8 cellular contexts compared by ENCODE assay signal in genomic region chr7:128167316-128167691, GRCh38.
DNase-seq lines count a peak whose midpoint lies in the region; ATAC-seq and TF ChIP-seq lines count a peak whose summit lies in the region.

No MANE protein-coding gene starts in this region.

- no TSS peak for BruUV-seq in PC-9 (replicated peaks; lab: Mats Ljungman, UMichigan)

- H3K27ac ChIP-seq in BLaER1 treated with 17β-estradiol and CSF1 and Interleukin-3, amounts not matched to agents 10 nM and 100 nM: peak overlapping the region in 1 of 11 experiments; percentile 13; a peak in 1 of 22 replicates
- H3K27ac ChIP-seq in PC-9 (no peak overlapping the region), coronary artery (no peak overlapping the region), testis (no peak overlapping the region)

- peaks cover 61 to 79% (median 73%) of the 10 kb centered on the region in 11 experiments for H3K27me3 ChIP-seq in BLaER1 treated with 17β-estradiol and CSF1 and Interleukin-3, amounts not matched to agents 10 nM and 100 nM
- H3K27me3 ChIP-seq in PC-9 (ENCODE audit: insufficient read depth, low read depth) (peaks cover 29% of the 10 kb centered on the region; the same call in 1 of the 2 replicates), testis (no peaks in the 10 kb centered on the region)

- H3K4me2 ChIP-seq in BLaER1 treated with 17β-estradiol and CSF1 and Interleukin-3, amounts not matched to agents 10 nM and 100 nM: peak overlapping the region; percentile 94 to 100 (median 99)
- H3K4me2 ChIP-seq in PC-9: peak overlapping the region; percentile 99

- H4K20me1 ChIP-seq in BLaER1 treated with 17β-estradiol and CSF1 and Interleukin-3, amounts not matched to agents 10 nM and 100 nM: peaks cover 0 to 36% (median 6%) of the 10 kb centered on the region in 11 experiments; a peak in 11 of 22 replicates
- H4K20me1 ChIP-seq in PC-9 (ENCODE audit: insufficient read depth): no peaks in the 10 kb centered on the region

- CTCF ChIA-PET in PC-9 (lab: Charles Lee): no interaction called here

- peak overlapping the region; percentile 58 to 73 (median 63) for H3K4me3 ChIP-seq in BLaER1 treated with 17β-estradiol and CSF1 and Interleukin-3, amounts not matched to agents 10 nM and 100 nM
- 0 out of 2 replicates have a peak overlapping the region, but pooled peaks have one; percentile 11 for H3K4me3 ChIP-seq in HFF-Myc (replicated peaks; ENCODE audit: low read depth, low read length)
- peak overlapping the region; percentile 78 for H3K4me3 ChIP-seq in PC-9
- peak overlapping the region; percentile 69 for H3K4me3 ChIP-seq in coronary artery
- peak overlapping the region; percentile 17 to 56 for H3K4me3 ChIP-seq in testis

- ATAC-seq in GM21529 (IDR thresholded peaks at IDR 0.05; ENCODE audit: unreplicated experiment): no peak

- H3K4me1 ChIP-seq in BLaER1 treated with 17β-estradiol and CSF1 and Interleukin-3, amounts not matched to agents 10 nM and 100 nM: peaks cover 15 to 36% (median 26%) of the 10 kb centered on the region in 10 experiments; a peak in 19 of 20 replicates
- H3K4me1 ChIP-seq in PC-9 (replicated peaks; ENCODE audit: insufficient read depth) (peaks cover 36% of the 10 kb centered on the region), testis (peaks cover 16% of the 10 kb centered on the region)

- H3K9me2 ChIP-seq in PC-9 (ENCODE audit: insufficient read depth): no peaks in the 10 kb centered on the region

- peak; percentile 11 for DNase-seq in HFF-Myc (ENCODE audit: extremely low read depth, low read depth)
- DNase-seq in PC-9: peak; percentile 65 to 67
- no peak for DNase-seq in coronary artery (ENCODE audit: low spot score)
- DNase-seq in lung microvascular endothelial cell (ENCODE audit: low read depth in 2 of 2): peak; percentile 18 to 51
- peak; percentile 71 for DNase-seq in testis
- no peak for DNase-seq in GOT3 (lab: John Stamatoyannopoulos, UW)

- no peak for TF ChIP-seq POLR2A in testis (IDR thresholded peaks at IDR 0.05)

- WGBS in testis, 2 donors: 0 to 1% methylated on average over 31 to 35 of the region's 38 CpGs

- H3F3A ChIP-seq in PC-9 (ENCODE audit: insufficient read depth, low read depth): peaks cover 32% of the 10 kb centered on the region

- TF ChIP-seq CTCF in HFF-Myc (IDR thresholded peaks at IDR 0.05; ENCODE audit: low read depth, low read length, missing control alignments) (no peak), PC-9 (conservative IDR thresholded peaks at IDR 0.05) (no peak), coronary artery (IDR thresholded peaks at IDR 0.05) (no peak), testis (IDR thresholded peaks at IDR 0.05) (no peak)

- H3K79me2 ChIP-seq in PC-9 (ENCODE audit: low read depth): no peaks in the 10 kb centered on the region

- POLR2A ChIA-PET in PC-9 (lab: Charles Lee; ENCODE audit: unreplicated experiment): no interaction called here

- H2AFZ ChIP-seq in PC-9: peak overlapping the region; percentile 90

- intact Hi-C loops in PC-9 (cut with micrococcal nuclease; ENCODE audit: unreplicated experiment): no loop called here
- intact Hi-C loops in testis (cut with DNase I; ENCODE audit: low total_unique reads): no loop called here

- H3K9ac ChIP-seq in BLaER1 treated with 17β-estradiol and CSF1 and Interleukin-3, amounts not matched to agents 10 nM and 100 nM: peak overlapping the region; percentile 24 to 71 (median 63); a peak in 17 of 22 replicates

- no peaks in the 10 kb centered on the region for H3K36me3 ChIP-seq in BLaER1 treated with 17β-estradiol and CSF1 and Interleukin-3, amounts not matched to agents 10 nM and 100 nM
- H3K36me3 ChIP-seq in PC-9 (ENCODE audit: low read depth) (no peaks in the 10 kb centered on the region), testis (ENCODE audit: low read depth, missing control alignments) (no peaks in the 10 kb centered on the region)

- H3K9me3 ChIP-seq in BLaER1 treated with 17β-estradiol and CSF1 and Interleukin-3, amounts not matched to agents 10 nM and 100 nM (replicated peaks in 1 of 11): peaks cover 0 to 23% (median 4%) of the 10 kb centered on the region in 11 experiments; a peak in 8 of 22 replicates
- H3K9me3 ChIP-seq in PC-9 (ENCODE audit: insufficient read depth, low read depth): no peaks in the 10 kb centered on the region
- no peaks in the 10 kb centered on the region for H3K9me3 ChIP-seq in testis

Comparison
In these comparisons a context has a peak if more than half of its experiments do, and no peak if none do; other contexts are left out.
1. H3K4me3 ChIP-seq: peak in every context shown above with its lines; median percentile 78 in PC-9; 69 in coronary artery; 63 in BLaER1 treated with 17β-estradiol and CSF1 and Interleukin-3, amounts not matched to agents 10 nM and 100 nM; 36 in testis; 11 in HFF-Myc.
2. DNase-seq: peak in HFF-Myc (single experiment), PC-9 (2 of 2), lung microvascular endothelial cell (2 of 2) and testis (single experiment); none in coronary artery (single experiment) and GOT3 (single experiment).